ENCODE assay signal across 8 cellular contexts in the genomic region with DNA sequence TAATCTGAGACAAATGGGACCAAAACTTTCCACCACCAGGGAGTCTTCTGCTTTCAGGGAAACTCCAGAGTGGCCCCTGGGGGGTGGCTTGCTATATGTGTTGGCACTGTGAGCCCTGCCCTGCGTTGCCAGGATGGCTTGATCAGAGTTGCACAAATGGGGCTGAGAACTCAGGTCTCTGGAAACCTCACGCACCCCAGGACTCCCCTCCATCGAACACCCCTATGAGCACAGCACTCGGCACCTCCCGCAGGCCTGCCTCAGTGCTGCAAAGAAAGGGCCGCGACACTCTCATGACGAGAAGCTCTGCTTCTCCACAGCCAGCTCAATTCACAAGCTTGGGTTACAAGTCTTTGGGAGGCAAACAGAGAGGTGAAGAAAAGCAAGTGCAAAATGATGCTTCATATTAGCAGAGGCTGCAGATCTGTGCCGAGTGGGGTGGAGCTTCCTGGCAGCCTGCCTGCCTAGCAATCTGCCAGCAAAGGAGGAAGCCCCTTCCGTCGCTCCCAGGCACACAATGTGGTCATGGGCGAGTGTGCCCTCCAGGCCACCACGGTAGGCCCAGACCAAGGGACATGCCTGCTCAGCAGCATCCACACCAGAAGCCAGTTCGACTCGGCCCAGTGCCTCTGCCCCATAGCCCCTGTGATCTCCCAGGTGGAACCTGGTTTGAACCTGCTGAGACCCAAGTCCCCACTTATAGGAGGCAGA. TPM values are rescaled to one million over a fixed set of nuclear protein-coding genes. Genes with fewer than 3 reads are reported as not detected.
DNase-seq lines count a peak whose midpoint lies in the region; ATAC-seq and TF ChIP-seq lines count a peak whose summit lies in the region.

No MANE protein-coding gene starts in this region.

- H3K27ac ChIP-seq in DOHH2 (ENCODE audit: low read depth, low read length) (peak overlapping the region; percentile 86), lower lobe of right lung (peak overlapping the region; percentile 90), stomach (peak overlapping the region; percentile 90 to 100 (median 95))

- peaks cover 95% of the 10 kb centered on the region for H3K79me2 ChIP-seq in DOHH2 (ENCODE audit: control insufficient read depth, low read length)

- peaks cover 3% of the 10 kb centered on the region for H3K36me3 Mint-ChIP-seq in IgD-negative memory B cell
- peaks cover 95% of the 10 kb centered on the region for H3K36me3 Mint-ChIP-seq in T-helper 2 cell treated with Interferon-gamma antibody and Interleukin-4, amounts not matched to agents 5 μg/mL and 100 μg/mL, for 36 hours (ENCODE audit: low read depth)

- H3K27me3 ChIP-seq in DOHH2 (ENCODE audit: control insufficient read depth, low read length) (no peaks in the 10 kb centered on the region), lower lobe of right lung (ENCODE audit: low read depth) (no peaks in the 10 kb centered on the region), stomach (no peaks in the 10 kb centered on the region)

- peaks cover 21% of the 10 kb centered on the region for H3F3A ChIP-seq in DOHH2 (ENCODE audit: control insufficient read depth, insufficient read depth)

- ATAC-seq in lower lobe of right lung (peak; percentile 20 to 31), HG02763 (IDR thresholded peaks at IDR 0.05; ENCODE audit: unreplicated experiment) (no peak), GM19324 (IDR thresholded peaks at IDR 0.05; ENCODE audit: low FRiP score, unreplicated experiment) (no peak)

- H3K4me1 ChIP-seq in DOHH2 (ENCODE audit: control insufficient read depth, low read length), result peaks cover 84% of the 10 kb centered on the region
- peaks cover 100% of the 10 kb centered on the region for H3K4me1 ChIP-seq in lower lobe of right lung
- H3K4me1 ChIP-seq in stomach, result peaks cover 96 to 100% (median 99%) of the 10 kb centered on the region in 4 donors

- peak overlapping the region; percentile 96 to 98 (median 98) for H3K27ac Mint-ChIP-seq in IgD-negative memory B cell
- H3K27ac Mint-ChIP-seq in T-helper 2 cell treated with Interferon-gamma antibody and Interleukin-4, amounts not matched to agents 5 μg/mL and 100 μg/mL, for 36 hours, result peak overlapping the region; percentile 100

- peak overlapping the region; percentile 82 for H3K4me2 ChIP-seq in DOHH2 (ENCODE audit: low read length)

- TF ChIP-seq CTCF in DOHH2 (IDR thresholded peaks at IDR 0.05; ENCODE audit: low read depth, low read length, poor library complexity, severe bottlenecking) (no peak), lower lobe of right lung (IDR thresholded peaks at IDR 0.05) (no peak), stomach (IDR thresholded peaks at IDR 0.05) (no peak)

- 23 to 35% (median 29%) methylated on average over 12 to 15 of the region's 15 CpGs for WGBS in stomach, 5 donors

- no peaks in the 10 kb centered on the region for H3K9me3 ChIP-seq in DOHH2 (ENCODE audit: control insufficient read depth, insufficient read depth, low read length)
- H3K9me3 ChIP-seq in lower lobe of right lung, result no peaks in the 10 kb centered on the region
- H3K9me3 ChIP-seq in stomach, result no peaks in the 10 kb centered on the region

- peak overlapping the region; percentile 78 to 97 (median 94) for H3K4me3 Mint-ChIP-seq in IgD-negative memory B cell
- H3K4me3 Mint-ChIP-seq in T-helper 2 cell treated with Interferon-gamma antibody and Interleukin-4, amounts not matched to agents 5 μg/mL and 100 μg/mL, for 36 hours, result peak overlapping the region; percentile 97

- peak; percentile 47 for DNase-seq in T-helper 2 cell treated with Interferon-gamma antibody and Interleukin-4, amounts not matched to agents 5 μg/mL and 100 μg/mL, for 36 hours (ENCODE audit: low spot score)
- DNase-seq in cerebellar cortex (ENCODE audit: low spot score), result peak; percentile 57
- peak; percentile 85 for DNase-seq in lower lobe of right lung
- peak; percentile 69 for DNase-seq in stomach

- H3K27me3 Mint-ChIP-seq in IgD-negative memory B cell, result no peaks in the 10 kb centered on the region
- no peaks in the 10 kb centered on the region for H3K27me3 Mint-ChIP-seq in T-helper 2 cell treated with Interferon-gamma antibody and Interleukin-4, amounts not matched to agents 5 μg/mL and 100 μg/mL, for 36 hours (ENCODE audit: low read depth)

- no peaks in the 10 kb centered on the region for H3K9me3 Mint-ChIP-seq in IgD-negative memory B cell
- H3K9me3 Mint-ChIP-seq in T-helper 2 cell treated with Interferon-gamma antibody and Interleukin-4, amounts not matched to agents 5 μg/mL and 100 μg/mL, for 36 hours, result no peaks in the 10 kb centered on the region

- TF ChIP-seq POLR2A in stomach (IDR thresholded peaks at IDR 0.05), result no peak

- no peak for TF ChIP-seq EP300 in stomach (IDR thresholded peaks at IDR 0.05)

- peaks cover 74 to 89% (median 87%) of the 10 kb centered on the region in 3 donors for H3K4me1 Mint-ChIP-seq in IgD-negative memory B cell
- H3K4me1 Mint-ChIP-seq in T-helper 2 cell treated with Interferon-gamma antibody and Interleukin-4, amounts not matched to agents 5 μg/mL and 100 μg/mL, for 36 hours (ENCODE audit: low read depth), result peaks cover 91% of the 10 kb centered on the region

- H3K4me3 ChIP-seq in DOHH2 (ENCODE audit: low read length) (peak overlapping the region; percentile 70), lower lobe of right lung (peak overlapping the region; percentile 22), stomach (no peak overlapping the region)

- H3K36me3 ChIP-seq in DOHH2 (ENCODE audit: control insufficient read depth, low read length) (peaks cover 96% of the 10 kb centered on the region), lower lobe of right lung (peaks cover 88% of the 10 kb centered on the region), stomach (peaks cover 25 to 55% (median 44%) of the 10 kb centered on the region in 4 donors)

- 0 out of 2 replicates have a peak, but pooled peaks cover 6% of the 10 kb centered on the region for H4K20me1 ChIP-seq in DOHH2 (ENCODE audit: control insufficient read depth, insufficient read depth, low read depth, low read length)

- no peaks in the 10 kb centered on the region for H3K9me2 ChIP-seq in DOHH2 (replicated peaks; ENCODE audit: control insufficient read depth, low read length)

- intact Hi-C loops in lower lobe of right lung (cut with DNase I) (no loop called here), stomach (cut with DNase I; ENCODE audit: low total_unique reads) (no loop called here)

RNA-seq across cellular contexts. Expression of gene MYH9, which starts 55.7 kb away (rescaled TPM):
- 231 TPM for polyA plus RNA-seq in IgD-negative memory B cell
- total RNA-seq in lower lobe of right lung, result 659 TPM
- total RNA-seq in stomach, result 100 to 1,000 TPM; 155 to 620 (median 272) TPM
- polyA plus RNA-seq in stomach, result 10 to 100 TPM; 46.7 to 79.3 (median 54.3) TPM

Comparison
In these comparisons a context has a peak if more than half of its experiments do, and no peak if none do; other contexts are left out.
1. H3K4me3 ChIP-seq: peak in DOHH2 (single experiment) and lower lobe of right lung (single experiment); none in stomach (0 of 4).
2. ATAC-seq: peak in lower lobe of right lung (2 of 2); none in HG02763 (single experiment) and GM19324 (single experiment).
3. Peak in every context shown above with its lines, with median percentiles within 50 percentile points of each other: H3K27ac ChIP-seq and DNase-seq.